In the genomic region with DNA sequence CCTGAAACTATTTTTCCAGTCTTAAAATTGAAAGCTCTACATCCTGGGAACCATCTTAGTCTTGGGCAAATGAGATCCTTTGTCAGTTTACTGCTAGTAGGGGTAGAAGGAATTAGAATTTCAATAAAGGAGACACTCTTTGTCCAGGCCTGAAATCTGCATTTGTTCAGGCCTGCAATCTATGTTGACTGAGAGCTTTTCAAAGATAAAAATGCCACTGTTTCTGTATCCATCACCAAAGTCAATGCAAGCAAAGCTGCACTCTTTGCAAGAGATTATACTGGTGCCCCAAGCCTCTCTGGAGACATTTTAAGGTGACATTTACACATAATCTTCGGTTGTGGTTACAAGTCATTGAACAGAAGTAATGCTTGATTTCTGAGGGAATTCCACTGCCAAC, we compare ENCODE assay signal across 29 cellular contexts.
"Had no signal": no experiment of that assay in that cellular context is flagged by ENCODE, and none has a peak within 500 bp of the region (broad histone marks: within the 10 kb centered on the region; RNA-seq: fewer than 3 reads in every experiment).

No MANE protein-coding gene starts in this region.

- DNase-seq: dermis blood vessel endothelial cell; effector memory CD4-positive, alpha-beta T cell; foreskin melanocyte; glutamatergic neuron; heart right ventricle; hippocampal formation; natural killer cell; nucleus accumbens; stimulated activated CD4-positive, alpha-beta T cell treated with anti-CD3 and anti-CD28 coated beads, Interleukin-12 subunit alpha, Interleukin-12 subunit beta, amount 100 ng/mL, for 4 hours; stimulated activated CD4-positive, alpha-beta T cell treated with anti-CD3 and anti-CD28 coated beads, Interleukin-1b, Interleukin-23, amount 100 ng/mL, for 48 hours; stimulated activated CD4-positive, alpha-beta T cell treated with anti-CD3 and anti-CD28 coated beads, Interleukin-4, amount 100 ng/mL, for 1 hour; stimulated activated CD8-positive, alpha-beta memory T cell treated with anti-CD3 and anti-CD28 coated beads, Interleukin-4, amount 100 ng/mL, for 48 hours; stimulated activated naive CD4-positive, alpha-beta T cell treated with Interleukin-2 at 50 U/mL for 16 hours; stomach; testis; tibial artery; upper lobe of left lung had no signal

- H3K4me3 ChIP-seq: coronary artery, esophagus muscularis mucosa, heart right ventricle, lung, prostate gland, right atrium auricular region, smooth muscle cell, stomach, testis, tibial artery, upper lobe of left lung had no signal

- ATAC-seq: heart right ventricle, left lobe of liver, natural killer cell, sciatic nerve had no signal

- H3K4me3 Mint-ChIP-seq: memory B cell, natural killer cell had no signal

- H3K4me1 Mint-ChIP-seq: memory B cell, natural killer cell had no signal

- H3K9me3 ChIP-seq: esophagus muscularis mucosa, heart right ventricle, prostate gland, right atrium auricular region, stomach, testis, tibial artery, upper lobe of left lung had no signal

- FAIRE-seq: endothelial cell of umbilical vein, keratinocyte, urothelium cell line had no signal

- H3K36me3 Mint-ChIP-seq: memory B cell, natural killer cell had no signal

- H3K36me3 ChIP-seq: esophagus muscularis mucosa, heart right ventricle, prostate gland, right atrium auricular region, stomach, tibial artery, upper lobe of left lung had no signal

- H3K27ac Mint-ChIP-seq: memory B cell, natural killer cell had no signal

- H3K9me3 Mint-ChIP-seq: memory B cell had no signal

- H3K4me1 ChIP-seq: esophagus muscularis mucosa, heart right ventricle, prostate gland, right atrium auricular region, stomach, testis, tibial artery, upper lobe of left lung had no signal

- H3K27ac ChIP-seq: coronary artery, esophagus muscularis mucosa, heart right ventricle, prostate gland, right atrium auricular region, stomach, testis, tibial artery, upper lobe of left lung had no signal

- H3K4me2 ChIP-seq: smooth muscle cell had no signal

- H3K27me3 ChIP-seq: esophagus muscularis mucosa, right atrium auricular region, stomach, testis, tibial artery, upper lobe of left lung had no signal
